13 cellular contexts compared by ENCODE assay signal in the genomic region with DNA sequence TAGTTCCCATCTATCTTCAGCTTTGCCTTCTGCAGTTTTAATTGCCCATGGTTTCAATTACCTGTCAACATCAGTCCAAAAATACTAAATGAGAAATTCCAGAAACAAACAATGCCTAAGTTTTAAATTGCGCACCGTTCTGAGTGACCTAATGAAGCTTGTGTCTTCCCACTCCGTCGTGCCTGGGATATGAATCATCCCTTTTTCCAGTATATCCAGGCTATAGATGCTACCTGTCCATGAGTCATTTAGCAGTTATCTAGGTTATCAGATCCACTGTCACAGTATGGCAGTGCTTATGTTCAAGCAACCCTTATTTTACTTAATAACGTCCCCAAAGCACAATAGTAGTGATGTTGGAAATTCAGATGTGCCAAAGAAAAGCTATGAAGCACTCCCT.
"Had no signal": no experiment of that assay in that cellular context is flagged by ENCODE, and none has a peak within 500 bp of the region (broad histone marks: within the 10 kb centered on the region; RNA-seq: fewer than 3 reads in every experiment).

No MANE protein-coding gene starts in this region.

- H3K27ac ChIP-seq: heart right ventricle, ovary, skin epidermis, thyroid gland, VCaP had no signal

- H3K9me3 ChIP-seq: heart right ventricle, ovary, thyroid gland had no signal

- H3K27me3 ChIP-seq: ovary, thyroid gland had no signal

- H3K4me1 ChIP-seq: heart right ventricle, thyroid gland had no signal

- H3K36me3 ChIP-seq: heart right ventricle, ovary, thyroid gland had no signal

- H3K4me3 ChIP-seq: heart right ventricle, ovary, skin epidermis, thyroid gland had no signal

- ATAC-seq: heart right ventricle, T-cell had no signal

- DNase-seq: activated CD4-positive, alpha-beta memory T cell treated with anti-CD3 and anti-CD28 coated beads for 36 hours; activated gamma-delta T cell; activated naive CD8-positive, alpha-beta T cell treated with anti-CD3 and anti-CD28 coated beads for 36 hours; activated T-cell treated with anti-CD3 and anti-CD28 coated beads, Interleukin-2, amount 50 U/mL, for 48 hours; aorta; heart right ventricle; ovary; retina; T-cell; T1000; thyroid gland had no signal
